8 cellular contexts compared by ENCODE assay signal in the genomic region with DNA sequence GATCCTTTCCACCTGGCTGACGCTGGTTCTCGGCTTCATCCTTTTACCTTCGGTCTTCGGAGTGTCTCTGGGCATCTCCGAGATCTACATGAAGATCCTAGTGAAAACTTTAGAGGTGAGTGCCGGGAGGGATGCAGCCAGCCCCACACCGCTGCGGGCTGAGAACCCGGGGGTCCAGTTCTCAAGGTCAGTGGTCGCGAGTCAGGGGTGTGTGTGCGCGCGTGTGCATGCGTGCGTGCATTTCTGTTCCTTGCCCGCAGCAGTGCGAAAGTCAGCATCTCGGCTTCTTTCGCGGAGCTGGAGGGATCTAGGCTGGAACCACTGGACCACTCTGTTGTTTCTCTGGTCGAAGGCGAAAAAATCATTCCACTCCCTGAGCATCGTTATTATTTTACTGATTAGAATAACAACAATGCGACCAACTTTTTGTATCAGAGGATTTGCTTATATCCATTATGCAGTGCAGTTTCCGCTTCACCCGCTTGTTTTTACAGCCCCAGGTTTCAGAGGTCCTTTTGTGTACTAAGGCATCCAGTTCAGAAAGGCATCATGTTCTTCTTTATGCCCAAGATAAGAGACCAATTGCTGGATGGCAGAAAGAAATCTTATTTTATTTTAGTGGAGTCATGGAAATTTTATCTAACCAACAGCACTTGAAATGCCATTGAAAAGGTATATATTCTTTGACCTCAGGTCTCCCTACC. TPM values are rescaled to one million over a fixed set of nuclear protein-coding genes. Genes with fewer than 3 reads are reported as not detected.
DNase-seq lines count a peak whose midpoint lies in the region; ATAC-seq, FAIRE-seq and TF ChIP-seq lines count a peak whose summit lies in the region.

No MANE protein-coding gene starts in this region.

- peaks cover 35% of the 10 kb centered on the region for H3K27me3 Mint-ChIP-seq in activated B cell treated with CpG ODN at 0.5 μM for 24 hours

- no peaks in the 10 kb centered on the region for H4K20me1 ChIP-seq in GM23248 (ENCODE audit: insufficient read depth)

- in situ Hi-C loops in GM23248 (cut with MboI): no loop called here

- H3K4me3 Mint-ChIP-seq in activated B cell treated with CpG ODN at 0.5 μM for 24 hours: peak overlapping the region; percentile 88

- no peaks in the 10 kb centered on the region for H3K36me3 Mint-ChIP-seq in activated B cell treated with CpG ODN at 0.5 μM for 24 hours (ENCODE audit: low read depth)

- CTCF ChIA-PET in activated B cell treated with CpG ODN at 0.5 μM for 24 hours (lab: Charles Lee): no interaction called here

- TF ChIP-seq CTCF in activated B cell treated with CpG ODN at 0.5 μM for 24 hours (IDR thresholded peaks at IDR 0.05) (no peak), right atrium auricular region (IDR thresholded peaks at IDR 0.05) (no peak)

- H3K9me3 Mint-ChIP-seq in activated B cell treated with CpG ODN at 0.5 μM for 24 hours: no peaks in the 10 kb centered on the region

- H3K4me1 ChIP-seq in GM23248 (ENCODE audit: insufficient read depth) (peaks cover 5% of the 10 kb centered on the region; the same call in 1 of the 2 replicates), right atrium auricular region (peaks cover 0 to 18% of the 10 kb centered on the region in 2 donors), skeletal muscle satellite cell (ENCODE audit: control insufficient read depth, insufficient read depth, low read length) (peaks cover 9% of the 10 kb centered on the region)

- 0 out of 2 replicates have a peak, but pooled peaks cover 3% of the 10 kb centered on the region for H3K79me2 ChIP-seq in GM23248 (ENCODE audit: insufficient read depth)

- H3K9me3 ChIP-seq in GM23248 (ENCODE audit: low read depth): no peaks in the 10 kb centered on the region
- H3K9me3 ChIP-seq in right atrium auricular region: no peaks in the 10 kb centered on the region
- H3K9me3 ChIP-seq in skeletal muscle satellite cell (replicated peaks; ENCODE audit: low read length): no peaks in the 10 kb centered on the region

- WGBS in GM23248 (ENCODE audit: low coverage in 1 of 2, low lambda C conversion rate in 2 of 2, missing lambda C conversion rate in 2 of 2), 2 experiments: 23 to 25% methylated on average over 27 of the region's 27 CpGs

- ATAC-seq in activated B cell treated with CpG ODN at 0.5 μM for 24 hours (ENCODE audit: low read depth) (no peak), HG03521 (IDR thresholded peaks at IDR 0.05; ENCODE audit: unreplicated experiment) (no peak), GM19035 (IDR thresholded peaks at IDR 0.05; ENCODE audit: unreplicated experiment) (no peak)

- H3K4me3 ChIP-seq in GM23248 (peak overlapping the region; percentile 93), right atrium auricular region (peak overlapping the region; percentile 68 to 72), skeletal muscle satellite cell (ENCODE audit: low read length) (peak overlapping the region; percentile 89)

- no peaks in the 10 kb centered on the region for H3K9me2 ChIP-seq in GM23248 (ENCODE audit: insufficient read depth)

- no peak overlapping the region for H3K27ac ChIP-seq in GM23248
- H3K27ac ChIP-seq in right atrium auricular region: peak overlapping the region; percentile 89 to 94

- POLR2A ChIA-PET in activated B cell treated with CpG ODN at 0.5 μM for 24 hours (lab: Charles Lee): interaction anchor here (0.8 to 3.8 kb wide), 4 partner anchors 45 to 1107 kb away, joined by 3 to 22 read pairs (median 5); a partner anchor contains a TSS

- H3K4me2 ChIP-seq in GM23248 (ENCODE audit: unreplicated experiment) (peak overlapping the region; percentile 97), skeletal muscle satellite cell (ENCODE audit: low read length) (peak overlapping the region; percentile 96)

- peaks cover 16% of the 10 kb centered on the region for H3K4me1 Mint-ChIP-seq in activated B cell treated with CpG ODN at 0.5 μM for 24 hours

- DNase-seq in GM23248 (peak; percentile 18), activated B cell treated with CpG ODN at 0.5 μM for 24 hours (no peak), right atrium auricular region (ENCODE audit: low spot score) (no peak), GM19239 (ENCODE audit: insufficient read length, low spot score) (no peak), NCI-H226 (no peak)

- H3K27me3 ChIP-seq in GM23248 (replicated peaks; ENCODE audit: insufficient read depth) (peaks cover 19% of the 10 kb centered on the region), right atrium auricular region (no peaks in the 10 kb centered on the region), skeletal muscle satellite cell (ENCODE audit: control insufficient read depth, insufficient read depth, low read length) (peaks cover 40% of the 10 kb centered on the region)

- H3F3A ChIP-seq in GM23248 (ENCODE audit: insufficient read depth): no peaks in the 10 kb centered on the region

- intact Hi-C loops in activated B cell treated with CpG ODN at 0.5 μM for 24 hours (cut with micrococcal nuclease): loop anchor here (1.0 to 2.0 kb wide), 2 partner anchors 46 to 52 kb away; a partner anchor contains a TSS

- no peak for FAIRE-seq in GM19239 (lab: Jason Lieb, UNC)

- H3K36me3 ChIP-seq in GM23248 (ENCODE audit: low read depth) (no peaks in the 10 kb centered on the region), right atrium auricular region (no peaks in the 10 kb centered on the region), skeletal muscle satellite cell (ENCODE audit: insufficient read depth, low read length) (no peaks in the 10 kb centered on the region)

- peak overlapping the region; percentile 41 for H3K27ac Mint-ChIP-seq in activated B cell treated with CpG ODN at 0.5 μM for 24 hours

- peak overlapping the region; percentile 96 for H2AFZ ChIP-seq in GM23248

- peak overlapping the region; percentile 78 for H3K9ac ChIP-seq in GM23248
- peak overlapping the region; percentile 72 for H3K9ac ChIP-seq in skeletal muscle satellite cell (ENCODE audit: low read depth, low read length)

RNA-seq across cellular contexts. Expression of a gene that starts 0.9 kb away (rescaled TPM):
- total RNA-seq in GM23248 (2014; rRNA removed; shearing (Covaris generic)): 1.7 and 13.8 TPM in 2 replicates
- polyA plus RNA-seq in GM23248 (2016; fragmentation: Nextera tagmentation; extraction: Ambion mirVana): 2.5 and 3.2 TPM in 2 replicates
- total RNA-seq in activated B cell treated with CpG ODN at 0.5 μM for 24 hours (0.76 and 0.91 TPM in 2 replicates), right atrium auricular region (10 to 100 TPM; 27.7 to 32.5 TPM)
- 22.6 and 29.5 TPM in 2 replicates for total RNA-seq in skeletal muscle satellite cell (2012; rRNA removed)

RNA-seq across cellular contexts. Expression of a gene that starts 51.9 kb away (rescaled TPM):
- total RNA-seq in GM23248 (2014; rRNA removed; shearing (Covaris generic)): 13.2 and 15.6 TPM in 2 replicates
- 5.8 TPM in 2 replicates for polyA plus RNA-seq in GM23248 (2016; fragmentation: Nextera tagmentation; extraction: Ambion mirVana)
- 23.5 and 24.2 TPM in 2 replicates for total RNA-seq in activated B cell treated with CpG ODN at 0.5 μM for 24 hours
- total RNA-seq in right atrium auricular region: 1 to 10 TPM; 3.8 to 5.7 TPM
- total RNA-seq in skeletal muscle satellite cell (2012; rRNA removed): 7.9 and 8.9 TPM in 2 replicates
